Comparison of ENCODE assay signal across 10 cellular contexts in genomic region chr20:34415079-34415478, GRCh38. TPM values are rescaled to one million over a fixed set of nuclear protein-coding genes. Genes with fewer than 3 reads are reported as not detected.
DNase-seq lines count a peak whose midpoint lies in the region; ATAC-seq lines count a peak whose summit lies in the region.
"Had no signal": no experiment of that assay in that cellular context is flagged by ENCODE, and none has a peak within 500 bp of the region (broad histone marks: within the 10 kb centered on the region; RNA-seq: fewer than 3 reads in every experiment).

No MANE protein-coding gene starts in this region.

- peaks cover 0 to 20% (median 5%) of the 10 kb centered on the region in 3 donors for H3K36me3 ChIP-seq in skeletal muscle tissue (ENCODE audit: control insufficient read depth in 3 of 3, insufficient read depth in 3 of 3, low read length in 3 of 3)

- H3K27ac Mint-ChIP-seq in activated T-cell treated with anti-CD3 and anti-CD28 coated beads, Interleukin-2, amount 50 U/mL, for 72 hours: peak overlapping the region; percentile 44
- H3K27ac Mint-ChIP-seq in activated naive CD8-positive, alpha-beta T cell: peak overlapping the region; percentile 24

- no peaks in the 10 kb centered on the region for H3K27me3 ChIP-seq in skeletal muscle tissue (ENCODE audit: control insufficient read depth in 3 of 3, insufficient read depth in 3 of 3, low read length in 3 of 3)

- no peaks in the 10 kb centered on the region for H3K9me3 ChIP-seq in skeletal muscle tissue (ENCODE audit: control insufficient read depth in 3 of 3, low read length in 3 of 3)

- H3K4me3 Mint-ChIP-seq in activated T-cell treated with anti-CD3 and anti-CD28 coated beads, Interleukin-2, amount 50 U/mL, for 72 hours: no peak overlapping the region
- no peak overlapping the region for H3K4me3 Mint-ChIP-seq in activated naive CD8-positive, alpha-beta T cell

- H3K9me3 Mint-ChIP-seq in activated T-cell treated with anti-CD3 and anti-CD28 coated beads, Interleukin-2, amount 50 U/mL, for 72 hours: no peaks in the 10 kb centered on the region
- H3K9me3 Mint-ChIP-seq in activated naive CD8-positive, alpha-beta T cell (ENCODE audit: low read depth): no peaks in the 10 kb centered on the region

- no peak for DNase-seq in activated T-cell treated with anti-CD3 and anti-CD28 coated beads, Interleukin-2, amount 50 U/mL, for 72 hours
- DNase-seq in activated T-cell treated with anti-CD3 and anti-CD28 coated beads for 4 hours (no peak), NCI-H226 (no peak), NCI-H69 (lab: John Stamatoyannopoulos, UW) (no peak), NCI-H1436 (lab: John Stamatoyannopoulos, UW) (no peak)
- DNase-seq: effector memory CD4-positive, alpha-beta T cell; NCI-H524 had no signal

- no peak overlapping the region for H3K9ac ChIP-seq in skeletal muscle tissue (ENCODE audit: low read depth in 1 of 3, low read length in 3 of 3)

- ATAC-seq in activated T-cell treated with anti-CD3 and anti-CD28 coated beads, Interleukin-2, amount 50 U/mL, for 72 hours (replicated peaks in 1 of 2): no peak
- ATAC-seq in HG03432 (IDR thresholded peaks at IDR 0.05; ENCODE audit: unreplicated experiment): peak; percentile 57

- peak overlapping the region; percentile 36 for H3K27ac ChIP-seq in skeletal muscle tissue (ENCODE audit: low read depth, low read length)

- H3K4me3 ChIP-seq in skeletal muscle tissue (ENCODE audit: low read length in 3 of 3): no peak overlapping the region

- peaks cover 24% of the 10 kb centered on the region for H3K4me1 Mint-ChIP-seq in activated T-cell treated with anti-CD3 and anti-CD28 coated beads, Interleukin-2, amount 50 U/mL, for 72 hours (ENCODE audit: low read depth)
- peaks cover 16% of the 10 kb centered on the region for H3K4me1 Mint-ChIP-seq in activated naive CD8-positive, alpha-beta T cell (ENCODE audit: low read depth)

- H3K4me1 ChIP-seq in skeletal muscle tissue (ENCODE audit: control insufficient read depth in 3 of 3, insufficient read depth in 3 of 3, low read length in 3 of 3): peaks cover 0 to 4% (median 0%) of the 10 kb centered on the region in 3 donors

- peaks cover 0 to 13% of the 10 kb centered on the region in 2 donors for H3K36me3 Mint-ChIP-seq in activated T-cell treated with anti-CD3 and anti-CD28 coated beads, Interleukin-2, amount 50 U/mL, for 72 hours (ENCODE audit: insufficient read depth in 2 of 2)
- H3K36me3 Mint-ChIP-seq in activated naive CD8-positive, alpha-beta T cell: peaks cover 7% of the 10 kb centered on the region

- H3K27me3 Mint-ChIP-seq in activated T-cell treated with anti-CD3 and anti-CD28 coated beads, Interleukin-2, amount 50 U/mL, for 72 hours (ENCODE audit: low read depth): no peaks in the 10 kb centered on the region
- no peaks in the 10 kb centered on the region for H3K27me3 Mint-ChIP-seq in activated naive CD8-positive, alpha-beta T cell

RNA-seq across cellular contexts. Expression of gene ITCH, which starts 52.0 kb away (rescaled TPM):
- 10 to 100 TPM; 66.5 to 72.1 TPM for total RNA-seq in activated T-cell treated with anti-CD3 and anti-CD28 coated beads, Interleukin-2, amount 50 U/mL, for 72 hours
- total RNA-seq in skeletal muscle tissue: 69.4 TPM
